Comparison of ENCODE assay signal across 1 cellular context in genomic region chr6:3258720-3259490, GRCh38.
TF ChIP-seq lines count a peak whose summit lies in the region.

A gene with protein sequence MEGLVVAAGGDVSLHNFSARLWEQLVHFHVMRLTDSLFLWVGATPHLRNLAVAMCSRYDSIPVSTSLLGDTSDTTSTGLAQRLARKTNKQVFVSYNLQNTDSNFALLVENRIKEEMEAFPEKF (plus strand): TSS chr6:3258947. CDS start chr6:3259023, 76 bp downstream.

TF ChIP-seq in HepG2, 621 proteins besides CTCF, POLR2A, EP300 and RAD21 (continued from another document and continues in another):
- no peak for TF ChIP-seq HNF1A (IDR thresholded peaks at IDR 0.05; ENCODE audit: low read depth)
- TF ChIP-seq HNF1A (CRISPR knock-in tag; IDR thresholded peaks at IDR 0.05; ENCODE audit: borderline replicate concordance): peak; percentile 89
- peak; percentile 93; the same call in 1 of the 2 replicates for TF ChIP-seq EEA1 (CRISPR knock-in tag; IDR thresholded peaks at IDR 0.05; ENCODE audit: borderline replicate concordance)
- TF ChIP-seq FIP1L1 (IDR thresholded peaks at IDR 0.05; ENCODE audit: borderline replicate concordance, insufficient read depth, low read depth, low read length): no peak
- no peak for TF ChIP-seq ZNF816 (CRISPR knock-in tag; IDR thresholded peaks at IDR 0.05; ENCODE audit: borderline replicate concordance)
- TF ChIP-seq, protein P1, sequence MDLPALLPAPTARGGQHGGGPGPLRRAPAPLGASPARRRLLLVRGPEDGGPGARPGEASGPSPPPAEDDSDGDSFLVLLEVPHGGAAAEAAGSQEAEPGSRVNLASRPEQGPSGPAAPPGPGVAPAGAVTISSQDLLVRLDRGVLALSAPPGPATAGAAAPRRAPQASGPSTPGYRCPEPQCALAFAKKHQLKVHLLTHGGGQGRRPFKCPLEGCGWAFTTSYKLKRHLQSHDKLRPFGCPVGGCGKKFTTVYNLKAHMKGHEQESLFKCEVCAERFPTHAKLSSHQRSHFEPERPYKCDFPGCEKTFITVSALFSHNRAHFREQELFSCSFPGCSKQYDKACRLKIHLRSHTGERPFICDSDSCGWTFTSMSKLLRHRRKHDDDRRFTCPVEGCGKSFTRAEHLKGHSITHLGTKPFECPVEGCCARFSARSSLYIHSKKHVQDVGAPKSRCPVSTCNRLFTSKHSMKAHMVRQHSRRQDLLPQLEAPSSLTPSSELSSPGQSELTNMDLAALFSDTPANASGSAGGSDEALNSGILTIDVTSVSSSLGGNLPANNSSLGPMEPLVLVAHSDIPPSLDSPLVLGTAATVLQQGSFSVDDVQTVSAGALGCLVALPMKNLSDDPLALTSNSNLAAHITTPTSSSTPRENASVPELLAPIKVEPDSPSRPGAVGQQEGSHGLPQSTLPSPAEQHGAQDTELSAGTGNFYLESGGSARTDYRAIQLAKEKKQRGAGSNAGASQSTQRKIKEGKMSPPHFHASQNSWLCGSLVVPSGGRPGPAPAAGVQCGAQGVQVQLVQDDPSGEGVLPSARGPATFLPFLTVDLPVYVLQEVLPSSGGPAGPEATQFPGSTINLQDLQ (CRISPR knock-in tag; IDR thresholded peaks at IDR 0.05): no peak; the same call in 1 of the 2 replicates
- no peak; the same call in 1 of the 2 replicates for TF ChIP-seq ZNF839 (CRISPR knock-in tag; IDR thresholded peaks at IDR 0.05; ENCODE audit: borderline replicate concordance)
- TF ChIP-seq MBNL3 (CRISPR knock-in tag; conservative IDR thresholded peaks at IDR 0.05): no peak
- TF ChIP-seq ELF3 (CRISPR knock-in tag; IDR thresholded peaks at IDR 0.05): peak; percentile 84
- peak; percentile 91 for TF ChIP-seq ZBTB38 (CRISPR knock-in tag; IDR thresholded peaks at IDR 0.05)
- TF ChIP-seq YEATS2 (CRISPR knock-in tag; IDR thresholded peaks at IDR 0.05; ENCODE audit: borderline replicate concordance): peak; percentile 71
- no peak for TF ChIP-seq ZNF136 (CRISPR knock-in tag; IDR thresholded peaks at IDR 0.05; ENCODE audit: low read depth)
- TF ChIP-seq NFKB2 (CRISPR knock-in tag; IDR thresholded peaks at IDR 0.05; ENCODE audit: borderline replicate concordance): peak; percentile 92; the same call in 1 of the 2 replicates
- no peak for TF ChIP-seq SMARCC2 (IDR thresholded peaks at IDR 0.05)
- 0 out of 2 replicates have a peak, but pooled peaks have one; percentile 80 for TF ChIP-seq KDM3A (CRISPR knock-in tag; IDR thresholded peaks at IDR 0.05; ENCODE audit: low read depth)
- TF ChIP-seq, protein P2, sequence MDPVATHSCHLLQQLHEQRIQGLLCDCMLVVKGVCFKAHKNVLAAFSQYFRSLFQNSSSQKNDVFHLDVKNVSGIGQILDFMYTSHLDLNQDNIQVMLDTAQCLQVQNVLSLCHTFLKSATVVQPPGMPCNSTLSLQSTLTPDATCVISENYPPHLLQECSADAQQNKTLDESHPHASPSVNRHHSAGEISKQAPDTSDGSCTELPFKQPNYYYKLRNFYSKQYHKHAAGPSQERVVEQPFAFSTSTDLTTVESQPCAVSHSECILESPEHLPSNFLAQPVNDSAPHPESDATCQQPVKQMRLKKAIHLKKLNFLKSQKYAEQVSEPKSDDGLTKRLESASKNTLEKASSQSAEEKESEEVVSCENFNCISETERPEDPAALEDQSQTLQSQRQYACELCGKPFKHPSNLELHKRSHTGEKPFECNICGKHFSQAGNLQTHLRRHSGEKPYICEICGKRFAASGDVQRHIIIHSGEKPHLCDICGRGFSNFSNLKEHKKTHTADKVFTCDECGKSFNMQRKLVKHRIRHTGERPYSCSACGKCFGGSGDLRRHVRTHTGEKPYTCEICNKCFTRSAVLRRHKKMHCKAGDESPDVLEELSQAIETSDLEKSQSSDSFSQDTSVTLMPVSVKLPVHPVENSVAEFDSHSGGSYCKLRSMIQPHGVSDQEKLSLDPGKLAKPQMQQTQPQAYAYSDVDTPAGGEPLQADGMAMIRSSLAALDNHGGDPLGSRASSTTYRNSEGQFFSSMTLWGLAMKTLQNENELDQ (CRISPR knock-in tag; IDR thresholded peaks at IDR 0.05; ENCODE audit: borderline replicate concordance): peak; percentile 88
- peak; percentile 71 for TF ChIP-seq ZNF503 (CRISPR knock-in tag; IDR thresholded peaks at IDR 0.05)
- TF ChIP-seq, protein P3, sequence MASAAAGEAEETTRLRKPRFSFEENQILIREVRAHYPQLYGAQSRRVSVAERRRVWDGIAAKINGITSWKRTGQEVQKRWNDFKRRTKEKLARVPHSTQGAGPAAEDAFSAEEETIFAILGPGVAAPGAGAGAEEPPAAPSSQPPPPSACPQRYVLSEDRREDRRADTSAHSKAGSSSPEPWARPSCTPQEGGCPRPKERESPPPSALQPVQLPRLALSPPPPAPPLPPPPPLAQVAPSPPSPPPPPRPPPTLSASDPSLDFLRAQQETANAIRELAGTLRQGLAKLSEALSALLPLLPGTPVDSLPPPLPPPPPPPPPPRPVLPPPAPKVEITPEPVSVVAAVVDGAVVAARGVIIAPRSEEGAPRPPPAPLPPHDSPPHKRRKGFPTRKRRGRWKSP (CRISPR knock-in tag; IDR thresholded peaks at IDR 0.05): peak; percentile 91
- TF ChIP-seq YY1 (IDR thresholded peaks at IDR 0.05; ENCODE audit: insufficient read depth, insufficient replicate concordance, low read depth, low read length): peak; percentile 85
- no peak for TF ChIP-seq ZNF713 (CRISPR knock-in tag; IDR thresholded peaks at IDR 0.05)
- peak; percentile 98 for TF ChIP-seq ZFY (CRISPR knock-in tag; IDR thresholded peaks at IDR 0.05)
- TF ChIP-seq, protein P4, sequence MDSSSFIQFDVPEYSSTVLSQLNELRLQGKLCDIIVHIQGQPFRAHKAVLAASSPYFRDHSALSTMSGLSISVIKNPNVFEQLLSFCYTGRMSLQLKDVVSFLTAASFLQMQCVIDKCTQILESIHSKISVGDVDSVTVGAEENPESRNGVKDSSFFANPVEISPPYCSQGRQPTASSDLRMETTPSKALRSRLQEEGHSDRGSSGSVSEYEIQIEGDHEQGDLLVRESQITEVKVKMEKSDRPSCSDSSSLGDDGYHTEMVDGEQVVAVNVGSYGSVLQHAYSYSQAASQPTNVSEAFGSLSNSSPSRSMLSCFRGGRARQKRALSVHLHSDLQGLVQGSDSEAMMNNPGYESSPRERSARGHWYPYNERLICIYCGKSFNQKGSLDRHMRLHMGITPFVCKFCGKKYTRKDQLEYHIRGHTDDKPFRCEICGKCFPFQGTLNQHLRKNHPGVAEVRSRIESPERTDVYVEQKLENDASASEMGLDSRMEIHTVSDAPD (CRISPR knock-in tag; IDR thresholded peaks at IDR 0.05): no peak
- peak; percentile 81; the same call in 1 of the 2 replicates for TF ChIP-seq MED13 (CRISPR knock-in tag; IDR thresholded peaks at IDR 0.05)
- TF ChIP-seq NFATC3 (CRISPR knock-in tag; IDR thresholded peaks at IDR 0.05): peak; percentile 19; the same call in 1 of the 2 replicates
- TF ChIP-seq ZNF724P (CRISPR knock-in tag; IDR thresholded peaks at IDR 0.05; ENCODE audit: borderline replicate concordance): peak; percentile 85; the same call in 1 of the 2 replicates
- peak; percentile 98 for TF ChIP-seq PAX8 (CRISPR knock-in tag; IDR thresholded peaks at IDR 0.05; ENCODE audit: borderline replicate concordance)
- TF ChIP-seq, protein P5, sequence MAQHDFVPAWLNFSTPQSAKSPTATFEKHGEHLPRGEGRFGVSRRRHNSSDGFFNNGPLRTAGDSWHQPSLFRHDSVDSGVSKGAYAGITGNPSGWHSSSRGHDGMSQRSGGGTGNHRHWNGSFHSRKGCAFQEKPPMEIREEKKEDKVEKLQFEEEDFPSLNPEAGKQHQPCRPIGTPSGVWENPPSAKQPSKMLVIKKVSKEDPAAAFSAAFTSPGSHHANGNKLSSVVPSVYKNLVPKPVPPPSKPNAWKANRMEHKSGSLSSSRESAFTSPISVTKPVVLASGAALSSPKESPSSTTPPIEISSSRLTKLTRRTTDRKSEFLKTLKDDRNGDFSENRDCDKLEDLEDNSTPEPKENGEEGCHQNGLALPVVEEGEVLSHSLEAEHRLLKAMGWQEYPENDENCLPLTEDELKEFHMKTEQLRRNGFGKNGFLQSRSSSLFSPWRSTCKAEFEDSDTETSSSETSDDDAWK (CRISPR knock-in tag; IDR thresholded peaks at IDR 0.05): no peak
- TF ChIP-seq ZNF570 (CRISPR knock-in tag; IDR thresholded peaks at IDR 0.05; ENCODE audit: borderline replicate concordance): 0 out of 2 replicates have a peak, but pooled peaks have one; percentile 89
- TF ChIP-seq ZNF337 (CRISPR knock-in tag; IDR thresholded peaks at IDR 0.05; ENCODE audit: borderline replicate concordance, low read depth): no peak
- TF ChIP-seq EHMT2 (IDR thresholded peaks at IDR 0.05; ENCODE audit: borderline replicate concordance, low read depth, low read length): no peak
- no peak for TF ChIP-seq ZNF382 (CRISPR knock-in tag; IDR thresholded peaks at IDR 0.05; ENCODE audit: borderline replicate concordance)
- TF ChIP-seq HNRNPL (IDR thresholded peaks at IDR 0.05; ENCODE audit: low read depth, low read length): no peak
- peak; percentile 77; the same call in 1 of the 2 replicates for TF ChIP-seq HOXD1 (CRISPR knock-in tag; IDR thresholded peaks at IDR 0.05)
- 0 out of 2 replicates have a peak, but pooled peaks have one; percentile 47 for TF ChIP-seq ZNF589 (CRISPR knock-in tag; conservative IDR thresholded peaks at IDR 0.05)
- TF ChIP-seq, protein P6, sequence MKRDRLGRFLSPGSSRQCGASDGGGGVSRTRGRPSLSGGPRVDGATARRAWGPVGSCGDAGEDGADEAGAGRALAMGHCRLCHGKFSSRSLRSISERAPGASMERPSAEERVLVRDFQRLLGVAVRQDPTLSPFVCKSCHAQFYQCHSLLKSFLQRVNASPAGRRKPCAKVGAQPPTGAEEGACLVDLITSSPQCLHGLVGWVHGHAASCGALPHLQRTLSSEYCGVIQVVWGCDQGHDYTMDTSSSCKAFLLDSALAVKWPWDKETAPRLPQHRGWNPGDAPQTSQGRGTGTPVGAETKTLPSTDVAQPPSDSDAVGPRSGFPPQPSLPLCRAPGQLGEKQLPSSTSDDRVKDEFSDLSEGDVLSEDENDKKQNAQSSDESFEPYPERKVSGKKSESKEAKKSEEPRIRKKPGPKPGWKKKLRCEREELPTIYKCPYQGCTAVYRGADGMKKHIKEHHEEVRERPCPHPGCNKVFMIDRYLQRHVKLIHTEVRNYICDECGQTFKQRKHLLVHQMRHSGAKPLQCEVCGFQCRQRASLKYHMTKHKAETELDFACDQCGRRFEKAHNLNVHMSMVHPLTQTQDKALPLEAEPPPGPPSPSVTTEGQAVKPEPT (CRISPR knock-in tag; IDR thresholded peaks at IDR 0.05; ENCODE audit: low read depth): peak; percentile 88
- TF ChIP-seq ZNF333 (CRISPR knock-in tag; IDR thresholded peaks at IDR 0.05; ENCODE audit: borderline replicate concordance): 0 out of 2 replicates have a peak, but pooled peaks have one; percentile 82
- TF ChIP-seq ZNF292 (CRISPR knock-in tag; IDR thresholded peaks at IDR 0.05; ENCODE audit: borderline replicate concordance, low read depth): peak; percentile 36; the same call in 1 of the 2 replicates
- no peak for TF ChIP-seq REL (CRISPR knock-in tag; conservative IDR thresholded peaks at IDR 0.05)
- TF ChIP-seq POLR2AphosphoS2 (IDR thresholded peaks at IDR 0.05; ENCODE audit: low read depth, low read length): no peak
- no peak; the same call in 1 of the 2 replicates for TF ChIP-seq ARHGAP35 (CRISPR knock-in tag; IDR thresholded peaks at IDR 0.05; ENCODE audit: borderline replicate concordance)
- TF ChIP-seq, protein P7, sequence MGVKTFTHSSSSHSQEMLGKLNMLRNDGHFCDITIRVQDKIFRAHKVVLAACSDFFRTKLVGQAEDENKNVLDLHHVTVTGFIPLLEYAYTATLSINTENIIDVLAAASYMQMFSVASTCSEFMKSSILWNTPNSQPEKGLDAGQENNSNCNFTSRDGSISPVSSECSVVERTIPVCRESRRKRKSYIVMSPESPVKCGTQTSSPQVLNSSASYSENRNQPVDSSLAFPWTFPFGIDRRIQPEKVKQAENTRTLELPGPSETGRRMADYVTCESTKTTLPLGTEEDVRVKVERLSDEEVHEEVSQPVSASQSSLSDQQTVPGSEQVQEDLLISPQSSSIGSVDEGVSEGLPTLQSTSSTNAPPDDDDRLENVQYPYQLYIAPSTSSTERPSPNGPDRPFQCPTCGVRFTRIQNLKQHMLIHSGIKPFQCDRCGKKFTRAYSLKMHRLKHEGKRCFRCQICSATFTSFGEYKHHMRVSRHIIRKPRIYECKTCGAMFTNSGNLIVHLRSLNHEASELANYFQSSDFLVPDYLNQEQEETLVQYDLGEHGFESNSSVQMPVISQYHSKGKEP (CRISPR knock-in tag; IDR thresholded peaks at IDR 0.05): peak; percentile 61; the same call in 1 of the 2 replicates
- TF ChIP-seq ZNF775 (CRISPR knock-in tag; IDR thresholded peaks at IDR 0.05; ENCODE audit: borderline replicate concordance): no peak
- peak; percentile 47 for TF ChIP-seq AGO1 (IDR thresholded peaks at IDR 0.05; ENCODE audit: low read depth, low read length, poor library complexity, severe bottlenecking)
